ENCODE assay signal across 8 cellular contexts in the genomic region with DNA sequence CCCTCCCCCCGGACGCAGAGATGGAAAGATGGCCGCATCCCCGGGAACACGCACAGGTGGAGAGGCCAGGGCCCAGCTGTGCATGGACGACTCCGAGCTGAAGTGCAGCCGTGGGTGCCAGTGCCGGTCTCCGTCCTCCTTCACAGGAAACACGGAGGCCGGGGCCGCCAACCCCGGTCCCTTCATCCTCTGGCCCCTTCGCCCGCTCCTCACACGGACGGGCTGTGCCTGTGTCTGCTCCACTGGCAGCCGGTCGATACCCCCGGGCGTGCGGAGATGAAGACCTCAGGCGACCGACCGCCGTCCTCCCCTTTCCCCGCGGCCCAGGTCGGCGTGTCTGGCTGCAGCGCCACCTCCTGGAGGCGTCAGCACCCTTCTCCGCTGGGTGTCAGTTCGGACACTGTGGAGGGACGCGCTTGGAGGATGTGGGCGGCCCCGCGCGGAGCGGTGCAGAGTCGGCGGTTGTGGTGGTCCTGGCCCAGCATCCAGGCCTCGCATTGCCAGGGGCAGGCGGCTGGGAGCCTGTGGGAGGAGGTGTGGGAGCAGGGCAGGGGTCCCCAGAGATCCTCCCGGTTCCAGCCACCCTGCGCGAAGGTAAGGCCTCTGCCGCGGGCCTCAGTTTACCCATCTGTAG. TPM values are rescaled to one million over a fixed set of nuclear protein-coding genes. Genes with fewer than 3 reads are reported as not detected.
DNase-seq lines count a peak whose midpoint lies in the region; ATAC-seq and TF ChIP-seq lines count a peak whose summit lies in the region.

No MANE protein-coding gene starts in this region.

- peak; percentile 91 for ATAC-seq in activated B cell treated with CpG ODN at 0.5 μM for 24 hours (ENCODE audit: low read depth)
- ATAC-seq in left lung = peak; percentile 98
- no peak for ATAC-seq in HG03139 (IDR thresholded peaks at IDR 0.05; ENCODE audit: unreplicated experiment)

- H3K36me3 Mint-ChIP-seq in activated B cell treated with CpG ODN at 0.5 μM for 24 hours (ENCODE audit: low read depth) = no peaks in the 10 kb centered on the region

- H3K4me1 ChIP-seq in HEK293 (ENCODE audit: control insufficient read depth, insufficient read depth, low read length) = no peaks in the 10 kb centered on the region
- peaks cover 0 to 13% of the 10 kb centered on the region in 2 donors for H3K4me1 ChIP-seq in left lung

- no peaks in the 10 kb centered on the region for H3K9me3 ChIP-seq in HEK293 (ENCODE audit: control insufficient read depth, insufficient read depth, low read depth, low read length)
- H3K9me3 ChIP-seq in left lung = no peaks in the 10 kb centered on the region

- CTCF ChIA-PET in HEK293 (lab: Yijun Ruan, JAX) = interaction anchor here (1.1 to 1.6 kb wide), 3 partner anchors 9 to 175 kb away, joined by 3 to 7 read pairs (median 7); no protein-coding TSS in a partner anchor
- CTCF ChIA-PET in activated B cell treated with CpG ODN at 0.5 μM for 24 hours (lab: Charles Lee) = no interaction called here

- POLR2A ChIA-PET in HEK293 (lab: Yijun Ruan, JAX) = no interaction called here
- POLR2A ChIA-PET in activated B cell treated with CpG ODN at 0.5 μM for 24 hours (lab: Charles Lee) = no interaction called here

- peak overlapping the region; percentile 42 for H3K4me3 Mint-ChIP-seq in activated B cell treated with CpG ODN at 0.5 μM for 24 hours

- peaks cover 24% of the 10 kb centered on the region for H3K27me3 Mint-ChIP-seq in activated B cell treated with CpG ODN at 0.5 μM for 24 hours

- TF ChIP-seq CTCF in HEK293 (tag by site-specific recombination; IDR thresholded peaks at IDR 0.05) (peak; percentile 96), activated B cell treated with CpG ODN at 0.5 μM for 24 hours (IDR thresholded peaks at IDR 0.05) (peak; percentile 22), left lung (IDR thresholded peaks at IDR 0.05) (peak; percentile 59 to 78)

- H3K36me3 ChIP-seq in HEK293 (ENCODE audit: control insufficient read depth in 2 of 2, insufficient read depth in 1 of 2, low read length in 2 of 2) (no peaks in the 10 kb centered on the region), left lung (no peaks in the 10 kb centered on the region)

- H3K27ac ChIP-seq in HEK293 (ENCODE audit: extremely low read depth, low read depth, low read length) (peak overlapping the region; percentile 74; the same call in 1 of the 2 replicates), left lung (no peak overlapping the region)

- peak overlapping the region; percentile 48 for H3K4me3 ChIP-seq in HEK293 (ENCODE audit: low read depth, low read length)
- H3K4me3 ChIP-seq in left lung = no peak overlapping the region

- peaks cover 0 to 35% of the 10 kb centered on the region in 2 donors for H3K27me3 ChIP-seq in left lung

- H3K27ac Mint-ChIP-seq in activated B cell treated with CpG ODN at 0.5 μM for 24 hours = no peak overlapping the region

- H3K9me3 Mint-ChIP-seq in activated B cell treated with CpG ODN at 0.5 μM for 24 hours = peaks cover 8% of the 10 kb centered on the region

- intact Hi-C loops in activated B cell treated with CpG ODN at 0.5 μM for 24 hours (cut with micrococcal nuclease) = loop anchor here (1.0 to 2.0 kb wide), 3 partner anchors 174 to 414 kb away; no protein-coding TSS in a partner anchor
- intact Hi-C loops in left lung (cut with DNase I) = no loop called here

- peaks cover 13% of the 10 kb centered on the region for H3K4me1 Mint-ChIP-seq in activated B cell treated with CpG ODN at 0.5 μM for 24 hours

- DNase-seq in ELR (ENCODE audit: low read depth) (peak; percentile 70), NCI-H2029 (lab: John Stamatoyannopoulos, UW) (peak; percentile 14), activated B cell treated with CpG ODN at 0.5 μM for 24 hours (peak; percentile 69), cerebellum (ENCODE audit: low spot score) (peak; percentile 57), left lung (peak; percentile 52 to 93)
- peak; percentile 31 to 67 (median 40) for DNase-seq in stimulated activated CD4-positive, alpha-beta T cell treated with anti-CD3 and anti-CD28 coated beads, TNF-alpha, amount 100 ng/mL, for 24 hours (ENCODE audit: low read depth in 3 of 3)

TF ChIP-seq in HEK293, 187 proteins besides CTCF, POLR2A, EP300 and RAD21 (continues in another document):
- TF ChIP-seq GLI4 (tag by site-specific recombination; IDR thresholded peaks at IDR 0.05) (peak; percentile 56; the same call in 1 of the 2 replicates), ZNF266 (tag by site-specific recombination; IDR thresholded peaks at IDR 0.05; ENCODE audit: low read depth) (no peak), HOXA7 (CRISPR knock-in tag; IDR thresholded peaks at IDR 0.05; ENCODE audit: borderline replicate concordance) (no peak), ZNF354C (tag by site-specific recombination; IDR thresholded peaks at IDR 0.05; ENCODE audit: borderline replicate concordance, low read depth) (no peak), ZNF792 (tag by site-specific recombination; IDR thresholded peaks at IDR 0.05) (no peak), ZNF747 (tag by site-specific recombination; IDR thresholded peaks at IDR 0.05) (no peak), ZNF175 (tag by site-specific recombination; IDR thresholded peaks at IDR 0.05) (no peak), ZNF658 (tag by site-specific recombination; IDR thresholded peaks at IDR 0.05) (no peak)
- TF ChIP-seq, protein P1, sequence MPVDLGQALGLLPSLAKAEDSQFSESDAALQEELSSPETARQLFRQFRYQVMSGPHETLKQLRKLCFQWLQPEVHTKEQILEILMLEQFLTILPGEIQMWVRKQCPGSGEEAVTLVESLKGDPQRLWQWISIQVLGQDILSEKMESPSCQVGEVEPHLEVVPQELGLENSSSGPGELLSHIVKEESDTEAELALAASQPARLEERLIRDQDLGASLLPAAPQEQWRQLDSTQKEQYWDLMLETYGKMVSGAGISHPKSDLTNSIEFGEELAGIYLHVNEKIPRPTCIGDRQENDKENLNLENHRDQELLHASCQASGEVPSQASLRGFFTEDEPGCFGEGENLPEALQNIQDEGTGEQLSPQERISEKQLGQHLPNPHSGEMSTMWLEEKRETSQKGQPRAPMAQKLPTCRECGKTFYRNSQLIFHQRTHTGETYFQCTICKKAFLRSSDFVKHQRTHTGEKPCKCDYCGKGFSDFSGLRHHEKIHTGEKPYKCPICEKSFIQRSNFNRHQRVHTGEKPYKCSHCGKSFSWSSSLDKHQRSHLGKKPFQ (tag by site-specific recombination; IDR thresholded peaks at IDR 0.05) = no peak
- TF ChIP-seq, protein P2, sequence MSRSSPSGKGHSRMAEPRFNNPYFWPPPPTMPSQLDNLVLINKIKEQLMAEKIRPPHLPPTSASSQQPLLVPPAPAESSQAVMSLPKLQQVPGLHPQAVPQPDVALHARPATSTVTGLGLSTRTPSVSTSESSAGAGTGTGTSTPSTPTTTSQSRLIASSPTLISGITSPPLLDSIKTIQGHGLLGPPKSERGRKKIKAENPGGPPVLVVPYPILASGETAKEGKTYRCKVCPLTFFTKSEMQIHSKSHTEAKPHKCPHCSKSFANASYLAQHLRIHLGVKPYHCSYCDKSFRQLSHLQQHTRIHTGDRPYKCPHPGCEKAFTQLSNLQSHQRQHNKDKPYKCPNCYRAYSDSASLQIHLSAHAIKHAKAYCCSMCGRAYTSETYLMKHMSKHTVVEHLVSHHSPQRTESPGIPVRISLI (tag by site-specific recombination; IDR thresholded peaks at IDR 0.05) = no peak
- TF ChIP-seq, protein P3, sequence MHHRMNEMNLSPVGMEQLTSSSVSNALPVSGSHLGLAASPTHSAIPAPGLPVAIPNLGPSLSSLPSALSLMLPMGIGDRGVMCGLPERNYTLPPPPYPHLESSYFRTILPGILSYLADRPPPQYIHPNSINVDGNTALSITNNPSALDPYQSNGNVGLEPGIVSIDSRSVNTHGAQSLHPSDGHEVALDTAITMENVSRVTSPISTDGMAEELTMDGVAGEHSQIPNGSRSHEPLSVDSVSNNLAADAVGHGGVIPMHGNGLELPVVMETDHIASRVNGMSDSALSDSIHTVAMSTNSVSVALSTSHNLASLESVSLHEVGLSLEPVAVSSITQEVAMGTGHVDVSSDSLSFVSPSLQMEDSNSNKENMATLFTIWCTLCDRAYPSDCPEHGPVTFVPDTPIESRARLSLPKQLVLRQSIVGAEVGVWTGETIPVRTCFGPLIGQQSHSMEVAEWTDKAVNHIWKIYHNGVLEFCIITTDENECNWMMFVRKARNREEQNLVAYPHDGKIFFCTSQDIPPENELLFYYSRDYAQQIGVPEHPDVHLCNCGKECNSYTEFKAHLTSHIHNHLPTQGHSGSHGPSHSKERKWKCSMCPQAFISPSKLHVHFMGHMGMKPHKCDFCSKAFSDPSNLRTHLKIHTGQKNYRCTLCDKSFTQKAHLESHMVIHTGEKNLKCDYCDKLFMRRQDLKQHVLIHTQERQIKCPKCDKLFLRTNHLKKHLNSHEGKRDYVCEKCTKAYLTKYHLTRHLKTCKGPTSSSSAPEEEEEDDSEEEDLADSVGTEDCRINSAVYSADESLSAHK (tag by site-specific recombination; IDR thresholded peaks at IDR 0.05) = peak; percentile 36; the same call in 1 of the 2 replicates
- TF ChIP-seq, protein P4, sequence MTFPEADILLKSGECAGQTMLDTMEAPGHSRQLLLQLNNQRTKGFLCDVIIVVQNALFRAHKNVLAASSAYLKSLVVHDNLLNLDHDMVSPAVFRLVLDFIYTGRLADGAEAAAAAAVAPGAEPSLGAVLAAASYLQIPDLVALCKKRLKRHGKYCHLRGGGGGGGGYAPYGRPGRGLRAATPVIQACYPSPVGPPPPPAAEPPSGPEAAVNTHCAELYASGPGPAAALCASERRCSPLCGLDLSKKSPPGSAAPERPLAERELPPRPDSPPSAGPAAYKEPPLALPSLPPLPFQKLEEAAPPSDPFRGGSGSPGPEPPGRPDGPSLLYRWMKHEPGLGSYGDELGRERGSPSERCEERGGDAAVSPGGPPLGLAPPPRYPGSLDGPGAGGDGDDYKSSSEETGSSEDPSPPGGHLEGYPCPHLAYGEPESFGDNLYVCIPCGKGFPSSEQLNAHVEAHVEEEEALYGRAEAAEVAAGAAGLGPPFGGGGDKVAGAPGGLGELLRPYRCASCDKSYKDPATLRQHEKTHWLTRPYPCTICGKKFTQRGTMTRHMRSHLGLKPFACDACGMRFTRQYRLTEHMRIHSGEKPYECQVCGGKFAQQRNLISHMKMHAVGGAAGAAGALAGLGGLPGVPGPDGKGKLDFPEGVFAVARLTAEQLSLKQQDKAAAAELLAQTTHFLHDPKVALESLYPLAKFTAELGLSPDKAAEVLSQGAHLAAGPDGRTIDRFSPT (tag by site-specific recombination; IDR thresholded peaks at IDR 0.05) = no peak

RNA-seq across cellular contexts. Expression of a gene that starts 9.9 kb away (rescaled TPM):
- total RNA-seq in activated B cell treated with CpG ODN at 0.5 μM for 24 hours = 56.7 and 58.2 TPM in 2 replicates
- total RNA-seq in cerebellum = 8.9 TPM
- 10 to 100 TPM; 34.3 to 48.5 TPM for total RNA-seq in left lung

RNA-seq across cellular contexts. Expression of a gene that starts 9.9 kb away (rescaled TPM):
- total RNA-seq in activated B cell treated with CpG ODN at 0.5 μM for 24 hours (58.6 and 66.7 TPM in 2 replicates), cerebellum (37.8 TPM), left lung (10 to 100 TPM; 47.2 to 62.3 TPM)

RNA-seq across cellular contexts. Expression of a gene that starts 18.1 kb away (rescaled TPM):
- total RNA-seq in activated B cell treated with CpG ODN at 0.5 μM for 24 hours (not detected in 2 replicates), cerebellum (6.6 TPM), left lung (not detected)

RNA-seq across cellular contexts. Expression of a gene that starts 28.6 kb away (rescaled TPM):
- not detected in 2 replicates for total RNA-seq in activated B cell treated with CpG ODN at 0.5 μM for 24 hours
- total RNA-seq in cerebellum = not detected
- total RNA-seq in left lung = not detected

RNA-seq across cellular contexts. Expression of a gene that starts 39.2 kb away (rescaled TPM):
- total RNA-seq in activated B cell treated with CpG ODN at 0.5 μM for 24 hours (37.2 and 39.1 TPM in 2 replicates), cerebellum (2.6 TPM), left lung (10 to 100 TPM; 12.1 to 24.1 TPM)

Comparison
In these comparisons a context has a peak if more than half of its experiments do, and no peak if none do; other contexts are left out.
1. DNase-seq: peak in every context shown above with its lines; median percentile 72 in left lung; 70 in ELR; 69 in activated B cell treated with CpG ODN at 0.5 μM for 24 hours; 57 in cerebellum; 40 in stimulated activated CD4-positive, alpha-beta T cell treated with anti-CD3 and anti-CD28 coated beads, TNF-alpha, amount 100 ng/mL, for 24 hours; 14 in NCI-H2029.
2. CTCF ChIP-seq: peak in every context shown above with its lines; median percentile 96 in HEK293; 68 in left lung; 22 in activated B cell treated with CpG ODN at 0.5 μM for 24 hours.